ENCODE assay signal across 8 cellular contexts in the genomic region with DNA sequence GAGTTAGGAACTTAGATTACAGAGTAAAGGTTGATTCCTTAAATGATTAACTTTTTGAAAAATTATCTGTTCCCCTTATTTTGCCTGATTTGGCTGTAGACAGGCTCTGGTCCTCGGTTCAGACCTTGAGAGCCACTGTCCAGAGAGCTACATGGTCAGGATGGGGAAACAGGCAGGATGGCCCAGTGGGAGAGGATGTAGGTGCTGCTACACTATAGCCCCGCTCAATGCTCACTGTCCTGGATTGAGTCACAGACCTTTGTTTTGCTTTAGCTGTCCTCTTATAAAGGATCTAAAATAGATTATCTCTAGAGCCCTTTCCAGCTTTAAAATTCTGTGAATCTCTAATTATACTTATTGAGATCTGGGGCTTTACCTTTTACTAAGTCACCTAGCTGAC. TPM values are rescaled to one million over a fixed set of nuclear protein-coding genes. Genes with fewer than 3 reads are reported as not detected.
A peak's percentile ranks its signal among the peaks of the same experiment; 100 is the strongest.
DNase-seq lines count a peak whose midpoint lies in the region; ATAC-seq and TF ChIP-seq lines count a peak whose summit lies in the region.

No MANE protein-coding gene starts in this region.

- peak; percentile 18 for DNase-seq in 8988T
- DNase-seq in GM20000 (ENCODE audit: low spot score): peak; percentile 32
- no peak for DNase-seq in activated CD8-positive, alpha-beta T cell treated with anti-CD3 and anti-CD28 coated beads, Interleukin-2, amount 10 ng/mL, durations not matched to agents 7 days and 5 days
- peak; percentile 28 for DNase-seq in iris pigment epithelial cell (ENCODE audit: low read depth)
- DNase-seq in suprapubic skin (ENCODE audit: low spot score in 2 of 2): no peak
- no peak for DNase-seq in NAMALWA (ENCODE audit: low spot score)
- DNase-seq in effector CD8-positive, alpha-beta T cell (lab: John Stamatoyannopoulos, UW): no peak
- DNase-seq in HPDE6-E6E7 (ENCODE audit: extremely low spot score): no peak

- 38% methylated on average over 2 of the region's 2 CpGs for WGBS in suprapubic skin

- peak overlapping the region; percentile 73 for H3K4me3 ChIP-seq in suprapubic skin

- H3K27me3 ChIP-seq in suprapubic skin: no peaks in the 10 kb centered on the region

- H3K4me1 ChIP-seq in suprapubic skin: peaks cover 44% of the 10 kb centered on the region

- ATAC-seq in activated CD8-positive, alpha-beta T cell treated with anti-CD3 and anti-CD28 coated beads, Interleukin-2, amount 10 ng/mL, durations not matched to agents 7 days and 5 days: no peak

- H3K27ac Mint-ChIP-seq in activated CD8-positive, alpha-beta T cell treated with anti-CD3 and anti-CD28 coated beads, Interleukin-2, amount 10 ng/mL, durations not matched to agents 7 days and 5 days: no peak overlapping the region

- H3K4me3 Mint-ChIP-seq in activated CD8-positive, alpha-beta T cell treated with anti-CD3 and anti-CD28 coated beads, Interleukin-2, amount 10 ng/mL, durations not matched to agents 7 days and 5 days: peak overlapping the region; percentile 94

- POLR2A ChIA-PET in activated CD8-positive, alpha-beta T cell treated with anti-CD3 and anti-CD28 coated beads, Interleukin-2, amount 10 ng/mL, durations not matched to agents 7 days and 5 days (lab: Charles Lee): interaction anchor here (1.0 to 3.6 kb wide), 6 partner anchors 8 to 149 kb away, joined by 3 to 46 read pairs (median 12); a partner anchor contains a TSS

- CTCF ChIA-PET in activated CD8-positive, alpha-beta T cell treated with anti-CD3 and anti-CD28 coated beads, Interleukin-2, amount 10 ng/mL, durations not matched to agents 7 days and 5 days (lab: Charles Lee): interaction anchor here (0.9 to 2.6 kb wide), 8 partner anchors 8 to 113 kb away, joined by 3 to 9 read pairs (median 4); a partner anchor contains a TSS

- H3K4me1 Mint-ChIP-seq in activated CD8-positive, alpha-beta T cell treated with anti-CD3 and anti-CD28 coated beads, Interleukin-2, amount 10 ng/mL, durations not matched to agents 7 days and 5 days (ENCODE audit: low read depth): peaks cover 30% of the 10 kb centered on the region

- no peaks in the 10 kb centered on the region for H3K27me3 Mint-ChIP-seq in activated CD8-positive, alpha-beta T cell treated with anti-CD3 and anti-CD28 coated beads, Interleukin-2, amount 10 ng/mL, durations not matched to agents 7 days and 5 days (ENCODE audit: low read depth)

- no peak for TF ChIP-seq EP300 in suprapubic skin (IDR thresholded peaks at IDR 0.05)

- no peak for TF ChIP-seq POLR2A in suprapubic skin (IDR thresholded peaks at IDR 0.05)

- no peaks in the 10 kb centered on the region for H3K9me3 Mint-ChIP-seq in activated CD8-positive, alpha-beta T cell treated with anti-CD3 and anti-CD28 coated beads, Interleukin-2, amount 10 ng/mL, durations not matched to agents 7 days and 5 days (ENCODE audit: insufficient read depth)

- peaks cover 5% of the 10 kb centered on the region for H3K36me3 Mint-ChIP-seq in activated CD8-positive, alpha-beta T cell treated with anti-CD3 and anti-CD28 coated beads, Interleukin-2, amount 10 ng/mL, durations not matched to agents 7 days and 5 days (ENCODE audit: low read depth)

- H3K36me3 ChIP-seq in suprapubic skin: no peaks in the 10 kb centered on the region

- TF ChIP-seq CTCF in GM20000 (IDR thresholded peaks at IDR 0.05; ENCODE audit: extremely low read depth, missing control alignments) (no peak), suprapubic skin (IDR thresholded peaks at IDR 0.05) (no peak)

- no peaks in the 10 kb centered on the region for H3K9me3 ChIP-seq in suprapubic skin

- H3K27ac ChIP-seq in suprapubic skin: peak overlapping the region; percentile 89

RNA-seq across cellular contexts. Expression of a gene that starts 1.3 kb away (rescaled TPM):
- total RNA-seq in activated CD8-positive, alpha-beta T cell treated with anti-CD3 and anti-CD28 coated beads, Interleukin-2, amount 10 ng/mL, durations not matched to agents 7 days and 5 days: 1 to 10 TPM; 3.5 to 4.1 TPM
- 1 to 10 TPM; 3.6 to 5.6 (median 5.3) TPM for total RNA-seq in suprapubic skin

Comparison
In these comparisons a context has a peak if more than half of its experiments do, and no peak if none do; other contexts are left out.
1. DNase-seq: peak in 8988T (single experiment), GM20000 (single experiment) and iris pigment epithelial cell (single experiment); none in activated CD8-positive, alpha-beta T cell treated with anti-CD3 and anti-CD28 coated beads, Interleukin-2, amount 10 ng/mL, durations not matched to agents 7 days and 5 days (single experiment), suprapubic skin (0 of 2), NAMALWA (single experiment), effector CD8-positive, alpha-beta T cell (single experiment) and HPDE6-E6E7 (single experiment).